1 cellular context compared by ENCODE assay signal in genomic region chr2:232516556-232516955, GRCh38.
TF ChIP-seq lines count a peak whose summit lies in the region.

No MANE protein-coding gene starts in this region.

TF ChIP-seq in H1, 55 proteins besides CTCF, POLR2A, EP300 and RAD21:
- TF ChIP-seq CHD2 (IDR thresholded peaks at IDR 0.05; ENCODE audit: low read length) (no peak), CBX5 (IDR thresholded peaks at IDR 0.05; ENCODE audit: low read depth, low read length) (no peak), GABPA (IDR thresholded peaks at IDR 0.05; ENCODE audit: borderline replicate concordance, insufficient read depth, low read length) (no peak), CBX8 (IDR thresholded peaks at IDR 0.05; ENCODE audit: borderline replicate concordance, low read depth, low read length) (no peak)
